Comparison of ENCODE assay signal across 8 cellular contexts in genomic region chr1:41955461-41956159, GRCh38. TPM values are rescaled to one million over a fixed set of nuclear protein-coding genes. Genes with fewer than 3 reads are reported as not detected.
DNase-seq lines count a peak whose midpoint lies in the region; ATAC-seq, FAIRE-seq and TF ChIP-seq lines count a peak whose summit lies in the region.

No MANE protein-coding gene starts in this region.

- no peaks in the 10 kb centered on the region for H3K27me3 Mint-ChIP-seq in activated T-cell treated with anti-CD3 and anti-CD28 coated beads, Interleukin-2, amount 50 U/mL, for 24 hours

- H3K4me1 Mint-ChIP-seq in activated T-cell treated with anti-CD3 and anti-CD28 coated beads, Interleukin-2, amount 50 U/mL, for 24 hours (ENCODE audit: low read depth) = peaks cover 37% of the 10 kb centered on the region

- FAIRE-seq in kidney (lab: Jason Lieb, UNC) = peak; percentile 71

- peak overlapping the region; percentile 69 for H3K4me2 ChIP-seq in SK-N-SH

- TF ChIP-seq EP300 in SK-N-SH (IDR thresholded peaks at IDR 0.05; ENCODE audit: borderline replicate concordance in 1 of 2, low read depth in 1 of 2, low read length in 1 of 2) = peak in 1 of 2 experiments; percentile 66; a peak in 1 of 4 replicates

- no peaks in the 10 kb centered on the region for H3K9me2 ChIP-seq in SK-N-SH

- H3K27ac Mint-ChIP-seq in activated T-cell treated with anti-CD3 and anti-CD28 coated beads, Interleukin-2, amount 50 U/mL, for 24 hours = peak overlapping the region; percentile 1

- peak overlapping the region; percentile 47 to 98; a peak in 3 of 4 replicates for H3K27ac ChIP-seq in SK-N-SH (ENCODE audit: low read depth in 2 of 2, low read length in 1 of 2)
- H3K27ac ChIP-seq in kidney (ENCODE audit: low read depth in 2 of 2, low read length in 2 of 2) = peak overlapping the region in 1 of 2 donors; percentile 42
- H3K27ac ChIP-seq in coronary artery = no peak overlapping the region

- WGBS in SK-N-SH (ENCODE audit: low lambda C conversion rate) = 14% methylated on average over 9 of the region's 9 CpGs

- H3K9me3 ChIP-seq in SK-N-SH (no peaks in the 10 kb centered on the region), kidney (ENCODE audit: control insufficient read depth in 1 of 2, low read length in 2 of 2) (no peaks in the 10 kb centered on the region)

- peak overlapping the region; percentile 75 for H3K9ac ChIP-seq in SK-N-SH
- H3K9ac ChIP-seq in kidney (ENCODE audit: low read length in 2 of 2) = no peak overlapping the region

- H3K79me2 ChIP-seq in SK-N-SH (ENCODE audit: insufficient read depth) = no peaks in the 10 kb centered on the region

- H3K4me3 ChIP-seq in SK-N-SH (ENCODE audit: low read depth in 2 of 2, low read length in 1 of 2) = no peak overlapping the region; a peak in 1 of 4 replicates
- H3K4me3 ChIP-seq in kidney (ENCODE audit: low read length in 2 of 2) = no peak overlapping the region
- H3K4me3 ChIP-seq in coronary artery = no peak overlapping the region

- no peaks in the 10 kb centered on the region for H3K27me3 ChIP-seq in SK-N-SH (ENCODE audit: insufficient read depth)

- peaks cover 47% of the 10 kb centered on the region for H3F3A ChIP-seq in SK-N-SH (replicated peaks; ENCODE audit: insufficient read depth)

- TF ChIP-seq RAD21 in SK-N-SH (IDR thresholded peaks at IDR 0.05; ENCODE audit: low read length) = no peak

- peak overlapping the region; percentile 80 for H2AFZ ChIP-seq in SK-N-SH (ENCODE audit: low read depth)

- ATAC-seq in HG03342 (IDR thresholded peaks at IDR 0.05; ENCODE audit: unreplicated experiment) = peak; percentile 71
- no peak for ATAC-seq in HG02588 (IDR thresholded peaks at IDR 0.05; ENCODE audit: unreplicated experiment)

- intact Hi-C loops in kidney (cut with DNase I) = no loop called here

- H4K20me1 ChIP-seq in SK-N-SH (ENCODE audit: insufficient read depth) = no peaks in the 10 kb centered on the region

- TF ChIP-seq CTCF in SK-N-SH (IDR thresholded peaks at IDR 0.05) (no peak), kidney (IDR thresholded peaks at IDR 0.05; ENCODE audit: borderline replicate concordance, extremely low read depth, insufficient read depth) (no peak), coronary artery (IDR thresholded peaks at IDR 0.05) (no peak)

- no peak for DNase-seq in activated T-cell treated with anti-CD3 and anti-CD28 coated beads, Interleukin-2, amount 50 U/mL, for 24 hours
- no peak for DNase-seq in activated T-cell treated with anti-CD3 and anti-CD28 coated beads for 4 hours
- DNase-seq in SK-N-SH = no peak
- no peak for DNase-seq in kidney
- no peak for DNase-seq in coronary artery (ENCODE audit: low spot score)
- DNase-seq in stimulated activated CD4-positive, alpha-beta T cell treated with anti-CD3 and anti-CD28 coated beads, Interleukin-4, amount 100 ng/mL, for 4 hours = no peak

- H3K36me3 ChIP-seq in SK-N-SH (replicated peaks in 1 of 2; ENCODE audit: control insufficient read depth in 1 of 2, insufficient read depth in 2 of 2, low read length in 1 of 2) (no peaks in the 10 kb centered on the region), kidney (ENCODE audit: control insufficient read depth in 1 of 2, insufficient read depth in 2 of 2, low read length in 2 of 2) (no peaks in the 10 kb centered on the region)

- peaks cover 19% of the 10 kb centered on the region for H3K9me3 Mint-ChIP-seq in activated T-cell treated with anti-CD3 and anti-CD28 coated beads, Interleukin-2, amount 50 U/mL, for 24 hours

- POLR2A ChIA-PET in SK-N-SH (lab: Yijun Ruan, JAX) = no interaction called here

- no peak overlapping the region for H3K4me3 Mint-ChIP-seq in activated T-cell treated with anti-CD3 and anti-CD28 coated beads, Interleukin-2, amount 50 U/mL, for 24 hours

- peaks cover 11% of the 10 kb centered on the region for H3K36me3 Mint-ChIP-seq in activated T-cell treated with anti-CD3 and anti-CD28 coated beads, Interleukin-2, amount 50 U/mL, for 24 hours (ENCODE audit: low read depth)

- CTCF ChIA-PET in SK-N-SH (lab: Yijun Ruan, JAX) = interaction anchor here (1.5 kb wide), 1 partner anchor 15 kb away, joined by 3 read pairs; no protein-coding TSS in a partner anchor

- H3K4me1 ChIP-seq in SK-N-SH (ENCODE audit: control insufficient read depth in 1 of 2, insufficient read depth in 2 of 2, low read depth in 1 of 2, low read length in 1 of 2) (peaks cover 0 to 35% of the 10 kb centered on the region in 2 experiments), kidney (ENCODE audit: control insufficient read depth in 1 of 2, insufficient read depth in 1 of 2, low read depth in 1 of 2, low read length in 2 of 2) (peaks cover 6 to 7% of the 10 kb centered on the region in 2 donors)

TF ChIP-seq in SK-N-SH, 30 proteins besides CTCF, POLR2A, EP300 and RAD21 (continues in another document):
- TF ChIP-seq, protein P1, sequence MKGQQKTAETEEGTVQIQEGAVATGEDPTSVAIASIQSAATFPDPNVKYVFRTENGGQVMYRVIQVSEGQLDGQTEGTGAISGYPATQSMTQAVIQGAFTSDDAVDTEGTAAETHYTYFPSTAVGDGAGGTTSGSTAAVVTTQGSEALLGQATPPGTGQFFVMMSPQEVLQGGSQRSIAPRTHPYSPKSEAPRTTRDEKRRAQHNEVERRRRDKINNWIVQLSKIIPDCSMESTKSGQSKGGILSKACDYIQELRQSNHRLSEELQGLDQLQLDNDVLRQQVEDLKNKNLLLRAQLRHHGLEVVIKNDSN (IDR thresholded peaks at IDR 0.05; ENCODE audit: borderline replicate concordance, low read depth) = no peak
- TF ChIP-seq CHD2 (IDR thresholded peaks at IDR 0.05; ENCODE audit: low read length, partially characterized antibody) (no peak), RXRA (IDR thresholded peaks at IDR 0.05; ENCODE audit: borderline replicate concordance, low read depth) (peak; percentile 75), RFX5 (IDR thresholded peaks at IDR 0.05; ENCODE audit: low read length) (no peak), SIN3A (IDR thresholded peaks at IDR 0.05; ENCODE audit: borderline replicate concordance, low read depth, low read length) (no peak; the same call in 1 of the 2 replicates), GABPA (IDR thresholded peaks at IDR 0.05; ENCODE audit: low read depth) (no peak), RCOR1 (IDR thresholded peaks at IDR 0.05; ENCODE audit: low read length) (no peak), JUND (IDR thresholded peaks at IDR 0.05) (peak; percentile 84), TCF12 (IDR thresholded peaks at IDR 0.05) (peak; percentile 84), MEF2A (IDR thresholded peaks at IDR 0.05; ENCODE audit: borderline replicate concordance, low read depth) (0 out of 2 replicates have a peak, but pooled peaks have one; percentile 16), NRF1 (IDR thresholded peaks at IDR 0.05; ENCODE audit: low read depth, low read length) (no peak), EZH2phosphoT487 (IDR thresholded peaks at IDR 0.05; ENCODE audit: borderline replicate concordance, low read depth) (no peak), YY1 (IDR thresholded peaks at IDR 0.05; ENCODE audit: low read depth) (peak; percentile 50; the same call in 1 of the 2 replicates), ZBTB33 (IDR thresholded peaks at IDR 0.05; ENCODE audit: borderline replicate concordance, low read depth) (no peak), ELF1 (IDR thresholded peaks at IDR 0.05) (0 out of 2 replicates have a peak, but pooled peaks have one; percentile 12), FOSL2 (IDR thresholded peaks at IDR 0.05; ENCODE audit: borderline replicate concordance, low read depth) (peak; percentile 74), SMC3 (IDR thresholded peaks at IDR 0.05; ENCODE audit: low read depth, low read length) (no peak)
- TF ChIP-seq, protein P2, sequence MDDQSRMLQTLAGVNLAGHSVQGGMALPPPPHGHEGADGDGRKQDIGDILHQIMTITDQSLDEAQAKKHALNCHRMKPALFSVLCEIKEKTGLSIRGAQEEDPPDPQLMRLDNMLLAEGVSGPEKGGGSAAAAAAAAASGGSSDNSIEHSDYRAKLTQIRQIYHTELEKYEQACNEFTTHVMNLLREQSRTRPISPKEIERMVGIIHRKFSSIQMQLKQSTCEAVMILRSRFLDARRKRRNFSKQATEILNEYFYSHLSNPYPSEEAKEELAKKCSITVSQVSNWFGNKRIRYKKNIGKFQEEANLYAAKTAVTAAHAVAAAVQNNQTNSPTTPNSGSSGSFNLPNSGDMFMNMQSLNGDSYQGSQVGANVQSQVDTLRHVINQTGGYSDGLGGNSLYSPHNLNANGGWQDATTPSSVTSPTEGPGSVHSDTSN (IDR thresholded peaks at IDR 0.05) = peak; percentile 53
- TF ChIP-seq, protein P3, sequence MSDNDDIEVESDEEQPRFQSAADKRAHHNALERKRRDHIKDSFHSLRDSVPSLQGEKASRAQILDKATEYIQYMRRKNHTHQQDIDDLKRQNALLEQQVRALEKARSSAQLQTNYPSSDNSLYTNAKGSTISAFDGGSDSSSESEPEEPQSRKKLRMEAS (IDR thresholded peaks at IDR 0.05; ENCODE audit: low read depth) = peak; percentile 49; the same call in 1 of the 2 replicates
- TF ChIP-seq, protein P4, sequence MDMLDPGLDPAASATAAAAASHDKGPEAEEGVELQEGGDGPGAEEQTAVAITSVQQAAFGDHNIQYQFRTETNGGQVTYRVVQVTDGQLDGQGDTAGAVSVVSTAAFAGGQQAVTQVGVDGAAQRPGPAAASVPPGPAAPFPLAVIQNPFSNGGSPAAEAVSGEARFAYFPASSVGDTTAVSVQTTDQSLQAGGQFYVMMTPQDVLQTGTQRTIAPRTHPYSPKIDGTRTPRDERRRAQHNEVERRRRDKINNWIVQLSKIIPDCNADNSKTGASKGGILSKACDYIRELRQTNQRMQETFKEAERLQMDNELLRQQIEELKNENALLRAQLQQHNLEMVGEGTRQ (IDR thresholded peaks at IDR 0.05; ENCODE audit: borderline replicate concordance, low read depth, low read length) = no peak

RNA-seq across cellular contexts. Expression of gene HIVEP3, which starts 36.9 kb away (rescaled TPM):
- 6.2 and 6.4 TPM in 2 replicates for polyA plus RNA-seq in SK-N-SH (2012; rRNA removed)
- polyA plus RNA-seq in SK-N-SH (2012; cell fraction: cytosol; rRNA removed) = 6.9 and 7.3 TPM in 2 replicates
- polyA plus RNA-seq in SK-N-SH (2012; cell fraction: nucleus; rRNA removed) = 5.7 and 9.3 TPM in 2 replicates
- 11.0 TPM for total RNA-seq in kidney
- 3.5 TPM for polyA plus RNA-seq in kidney (ENCODE audit: insufficient read depth, low read depth, low replicate concordance)

Comparison
In these comparisons a context has a peak if more than half of its experiments do, and no peak if none do; other contexts are left out.
1. H3K27ac ChIP-seq: peak in SK-N-SH (2 of 2); none in coronary artery (0 of 2).